Comparison of ENCODE assay signal across 8 cellular contexts in genomic region chr9:97990259-97990658, GRCh38. TPM values are rescaled to one million over a fixed set of nuclear protein-coding genes. Genes with fewer than 3 reads are reported as not detected.
DNase-seq lines count a peak whose midpoint lies in the region; FAIRE-seq and TF ChIP-seq lines count a peak whose summit lies in the region.
"Had no signal": no experiment of that assay in that cellular context is flagged by ENCODE, and none has a peak within 500 bp of the region (broad histone marks: within the 10 kb centered on the region; RNA-seq: fewer than 3 reads in every experiment).

No MANE protein-coding gene starts in this region.

- 54 to 65% (median 59%) methylated on average over 2 of the region's 2 CpGs for WGBS in small intestine, 3 donors

- TF ChIP-seq CTCF in NB4 (IDR thresholded peaks at IDR 0.05; ENCODE audit: low read depth, low read length) (no peak), bronchial epithelial cell (IDR thresholded peaks at IDR 0.05; ENCODE audit: insufficient read depth, low read length, severe bottlenecking) (no peak), neutrophil (IDR thresholded peaks at IDR 0.05) (no peak), BE2C (IDR thresholded peaks at IDR 0.05; ENCODE audit: low read depth, low read length) (no peak)

- H3K4me1 ChIP-seq in neutrophil (ENCODE audit: control insufficient read depth in 1 of 2, insufficient read depth in 1 of 2, low read depth in 1 of 2, low read length in 1 of 2) (peaks cover 66 to 74% of the 10 kb centered on the region in 2 experiments), BE2C (peaks cover 8% of the 10 kb centered on the region), small intestine (ENCODE audit: control insufficient read depth in 2 of 2, insufficient read depth in 1 of 2, low read depth in 1 of 2, low read length in 1 of 2) (peaks cover 14 to 25% of the 10 kb centered on the region in 2 donors)

- H3K27me3 ChIP-seq in bronchial epithelial cell (ENCODE audit: control insufficient read depth, insufficient read depth, low read length) (no peaks in the 10 kb centered on the region), neutrophil (no peaks in the 10 kb centered on the region), BE2C (no peaks in the 10 kb centered on the region), small intestine (ENCODE audit: control insufficient read depth in 2 of 2, insufficient read depth in 2 of 2, low read length in 2 of 2) (no peaks in the 10 kb centered on the region)

- H3K36me3 ChIP-seq in bronchial epithelial cell (ENCODE audit: control insufficient read depth, insufficient read depth, low read length): peaks cover 2% of the 10 kb centered on the region
- H3K36me3 ChIP-seq in neutrophil: no peaks in the 10 kb centered on the region
- peaks cover 36% of the 10 kb centered on the region for H3K36me3 ChIP-seq in BE2C
- H3K36me3 ChIP-seq in small intestine (ENCODE audit: control insufficient read depth in 2 of 2, insufficient read depth in 2 of 2, low read length in 2 of 2): no peaks in the 10 kb centered on the region

- FAIRE-seq in bronchial epithelial cell (lab: Jason Lieb, UNC) (no peak), small intestine (lab: Jason Lieb, UNC) (no peak)

- H3K4me3 ChIP-seq in NB4 (ENCODE audit: low read depth, low read length) (no peak overlapping the region), bronchial epithelial cell (ENCODE audit: low read depth, low read length) (no peak overlapping the region), neutrophil (ENCODE audit: low read depth in 1 of 2, low read length in 1 of 2) (no peak overlapping the region), BE2C (ENCODE audit: low read depth, low read length) (no peak overlapping the region), small intestine (ENCODE audit: low read depth in 1 of 2, low read length in 2 of 2) (no peak overlapping the region)

- CTCF ChIA-PET in HEK293T (lab: Yijun Ruan, JAX): interaction anchor here (1.2 kb wide), 1 partner anchor 64 kb away, joined by 3 read pairs; no protein-coding TSS in a partner anchor

- DNase-seq in ELR (ENCODE audit: low read depth) (peak; percentile 89), NB4 (ENCODE audit: low read depth) (peak; percentile 43), bronchial epithelial cell (ENCODE audit: low read depth) (peak; percentile 62), HEK293T (ENCODE audit: extremely low spot score) (no peak), BE2C (no peak), small intestine (no peak)
- DNase-seq: NCI-H187 treated with DMSO at 0.1 percent for 48 hours had no signal

- peak overlapping the region; percentile 13 for H3K27ac ChIP-seq in neutrophil
- no peak overlapping the region for H3K27ac ChIP-seq in small intestine (ENCODE audit: low read depth in 1 of 2, low read length in 1 of 2)

- no peak for TF ChIP-seq POLR2A in NB4 (IDR thresholded peaks at IDR 0.05; ENCODE audit: extremely low read depth, insufficient read length)

- no peaks in the 10 kb centered on the region for H3K9me3 ChIP-seq in neutrophil
- no peaks in the 10 kb centered on the region for H3K9me3 ChIP-seq in BE2C
- no peaks in the 10 kb centered on the region for H3K9me3 ChIP-seq in small intestine (ENCODE audit: control insufficient read depth, low read depth)

- POLR2A ChIA-PET in HEK293T (lab: Yijun Ruan, JAX): no interaction called here

TF ChIP-seq in HEK293T, 16 proteins besides CTCF, POLR2A, EP300 and RAD21:
- TF ChIP-seq FOXK2 (IDR thresholded peaks at IDR 0.05): no peak
- TF ChIP-seq TARDBP (IDR thresholded peaks at IDR 0.05): no peak
- no peak for TF ChIP-seq SUZ12 (IDR thresholded peaks at IDR 0.05)
- TF ChIP-seq CTBP1 (IDR thresholded peaks at IDR 0.05; ENCODE audit: borderline replicate concordance): no peak
- no peak for TF ChIP-seq SP1 (IDR thresholded peaks at IDR 0.05)

RNA-seq across cellular contexts. Expression of gene ANP32B, which starts 7.1 kb away (rescaled TPM):
- 7.1 and 12.5 TPM in 2 replicates for total RNA-seq in bronchial epithelial cell
- 238 TPM for polyA plus RNA-seq in BE2C (2012; ENCODE audit: insufficient read depth, insufficient read length, low read depth)
- 100 to 1,000 TPM; 106 to 188 (median 176) TPM for polyA plus RNA-seq in small intestine

RNA-seq across cellular contexts. Expression of gene HEMGN, which starts 52.3 kb away (rescaled TPM):
- total RNA-seq in bronchial epithelial cell: not detected in 2 replicates
- polyA plus RNA-seq in BE2C (2012; ENCODE audit: insufficient read depth, insufficient read length, low read depth): not detected
- polyA plus RNA-seq in small intestine: under 1 TPM in 1 of 3 donors, not detected in 2; 0.03 TPM

Comparison
In these comparisons a context has a peak if more than half of its experiments do, and no peak if none do; other contexts are left out.
1. DNase-seq: peak in ELR (single experiment), NB4 (single experiment) and bronchial epithelial cell (single experiment); none in HEK293T (single experiment), BE2C (single experiment) and small intestine (single experiment).